10 cellular contexts compared by ENCODE assay signal in the genomic region with DNA sequence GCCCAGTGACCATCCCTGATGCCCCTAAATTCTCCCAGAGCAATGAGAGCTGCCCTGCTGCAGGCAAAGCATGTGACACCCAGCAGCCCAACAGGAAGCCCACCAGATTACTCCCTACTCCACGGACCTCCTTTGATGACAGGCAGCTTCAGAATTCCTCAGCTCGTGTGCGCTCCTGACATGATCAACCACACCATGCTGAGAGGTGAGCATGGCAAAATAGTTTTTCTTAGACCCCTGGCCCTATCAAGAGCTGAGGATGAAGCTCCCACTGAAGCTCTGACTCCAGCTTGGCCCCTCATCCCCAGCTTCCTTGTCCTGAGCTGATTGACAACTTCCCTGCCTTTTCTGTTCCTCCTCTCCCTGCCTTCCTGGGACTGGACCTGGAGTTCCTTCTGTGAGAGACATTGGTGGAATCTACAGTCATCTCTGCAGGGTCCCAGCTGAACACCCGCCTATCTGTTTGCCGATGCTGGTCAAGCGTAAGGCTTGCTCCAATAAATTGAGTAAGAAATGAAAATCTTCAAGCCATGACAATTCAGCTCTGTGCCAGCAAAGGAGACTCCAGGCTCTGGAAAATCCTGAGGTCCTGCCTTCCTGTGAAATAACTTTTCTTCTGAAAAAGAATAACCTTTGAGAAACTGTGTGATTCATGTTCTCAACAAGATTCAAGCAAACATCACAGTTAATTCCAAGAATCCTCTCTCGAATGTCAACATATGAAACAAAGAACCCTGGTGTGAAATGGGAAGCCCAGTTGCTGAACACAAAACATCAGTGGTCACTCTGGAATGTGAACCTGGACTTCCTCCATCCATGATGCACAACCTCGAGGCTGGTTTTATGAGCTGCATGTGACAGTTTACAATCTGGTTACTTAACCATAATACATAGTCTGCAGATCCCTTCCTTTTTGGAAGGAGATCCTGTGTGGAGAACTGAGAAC.
A peak's percentile ranks its signal among the peaks of the same experiment; 100 is the strongest.
DNase-seq lines count a peak whose midpoint lies in the region; ATAC-seq, FAIRE-seq and TF ChIP-seq lines count a peak whose summit lies in the region.
"Had no signal": no experiment of that assay in that cellular context is flagged by ENCODE, and none has a peak within 500 bp of the region (broad histone marks: within the 10 kb centered on the region; RNA-seq: fewer than 3 reads in every experiment).

No MANE protein-coding gene starts in this region.

- no peak for TF ChIP-seq EP300 in suprapubic skin (IDR thresholded peaks at IDR 0.05)

- no peak for ATAC-seq in HG03196 (IDR thresholded peaks at IDR 0.05; ENCODE audit: unreplicated experiment)
- no peak for ATAC-seq in HG03378 (IDR thresholded peaks at IDR 0.05; ENCODE audit: unreplicated experiment)
- ATAC-seq: right cardiac atrium had no signal

- no peak for TF ChIP-seq POLR2A in suprapubic skin (IDR thresholded peaks at IDR 0.05)

- H3K4me2 ChIP-seq in astrocyte (ENCODE audit: low read length) = peak overlapping the region; percentile 71

- TF ChIP-seq CTCF in astrocyte (IDR thresholded peaks at IDR 0.05; ENCODE audit: insufficient read depth, low read depth, low read length) (no peak), suprapubic skin (IDR thresholded peaks at IDR 0.05) (no peak)

- H3K27ac Mint-ChIP-seq in astrocyte (ENCODE audit: unreplicated experiment) = peak overlapping the region; percentile 59
- H3K27ac Mint-ChIP-seq: stimulated activated naive CD8-positive, alpha-beta T cell treated with anti-CD3 and anti-CD28 coated beads, Interleukin-15, Interleukin-2, amounts not matched to agents 100 ng/mL and 50 ng/mL, for 24 hours had no signal

- H3K9me3 ChIP-seq in astrocyte (ENCODE audit: insufficient read depth, low read depth, low read length) = no peaks in the 10 kb centered on the region
- no peaks in the 10 kb centered on the region for H3K9me3 ChIP-seq in suprapubic skin

- peak overlapping the region; percentile 4 for H2AFZ ChIP-seq in astrocyte (ENCODE audit: low read depth, low read length)

- no peaks in the 10 kb centered on the region for H4K20me1 ChIP-seq in astrocyte (ENCODE audit: insufficient read depth, low read length)

- DNase-seq in HS-5 (ENCODE audit: low read depth) (peak; percentile 97), astrocyte (ENCODE audit: low read depth) (peak; percentile 100), glomerular visceral epithelial cell (ENCODE audit: extremely low spot score) (peak; percentile 95), suprapubic skin (ENCODE audit: low spot score in 2 of 2) (peak in 1 of 2 donors; percentile 78)
- no peak for DNase-seq in stimulated activated CD4-positive, alpha-beta T cell treated with anti-CD3 and anti-CD28 coated beads, Interleukin-15, amount 100 ng/mL, for 24 hours
- DNase-seq: right cardiac atrium had no signal

- H3K4me3 ChIP-seq in astrocyte (ENCODE audit: insufficient read depth, low read depth, low read length) = peak overlapping the region; percentile 9
- H3K4me3 ChIP-seq in suprapubic skin = no peak overlapping the region

- 64% methylated on average over 8 of the region's 8 CpGs for whole genome bisulfite sequencing in suprapubic skin

- no peaks in the 10 kb centered on the region for H3K36me3 Mint-ChIP-seq in astrocyte (ENCODE audit: low read depth, unreplicated experiment)

- H3K4me1 Mint-ChIP-seq in astrocyte (ENCODE audit: low read depth, unreplicated experiment) = peaks cover 38% of the 10 kb centered on the region

- peak overlapping the region; percentile 95 for H3K27ac ChIP-seq in astrocyte (ENCODE audit: low read depth, low read length)
- peak overlapping the region; percentile 75 for H3K27ac ChIP-seq in suprapubic skin

- no peaks in the 10 kb centered on the region for H3K27me3 ChIP-seq in astrocyte (ENCODE audit: insufficient read depth, low read length)
- no peaks in the 10 kb centered on the region for H3K27me3 ChIP-seq in suprapubic skin

- H3K9me3 Mint-ChIP-seq in astrocyte (ENCODE audit: unreplicated experiment) = peaks cover 3% of the 10 kb centered on the region
- H3K9me3 Mint-ChIP-seq: stimulated activated naive CD8-positive, alpha-beta T cell treated with anti-CD3 and anti-CD28 coated beads, Interleukin-15, Interleukin-2, amounts not matched to agents 100 ng/mL and 50 ng/mL, for 24 hours had no signal

- FAIRE-seq in astrocyte (lab: Jason Lieb, UNC) = peak; percentile 99
- FAIRE-seq: TTC549 had no signal

- no peaks in the 10 kb centered on the region for H3K27me3 Mint-ChIP-seq in astrocyte (ENCODE audit: low read depth, unreplicated experiment)
- H3K27me3 Mint-ChIP-seq: stimulated activated naive CD8-positive, alpha-beta T cell treated with anti-CD3 and anti-CD28 coated beads, Interleukin-15, Interleukin-2, amounts not matched to agents 100 ng/mL and 50 ng/mL, for 24 hours had no signal

- H3K4me3 Mint-ChIP-seq in astrocyte (ENCODE audit: unreplicated experiment) = peak overlapping the region; percentile 3
- H3K4me3 Mint-ChIP-seq: stimulated activated naive CD8-positive, alpha-beta T cell treated with anti-CD3 and anti-CD28 coated beads, Interleukin-15, Interleukin-2, amounts not matched to agents 100 ng/mL and 50 ng/mL, for 24 hours had no signal

- no peaks in the 10 kb centered on the region for H3K36me3 ChIP-seq in astrocyte (ENCODE audit: insufficient read depth, low read length)
- H3K36me3 ChIP-seq in suprapubic skin = no peaks in the 10 kb centered on the region

- H3K4me1 ChIP-seq in astrocyte (ENCODE audit: insufficient read depth, low read length) (peaks cover 42% of the 10 kb centered on the region), suprapubic skin (peaks cover 21% of the 10 kb centered on the region)

- H3K79me2 ChIP-seq in astrocyte (ENCODE audit: insufficient read depth, low read length) = no peaks in the 10 kb centered on the region

- H3K9ac ChIP-seq in astrocyte (ENCODE audit: low read length) = peak overlapping the region; percentile 85
